In genomic region chrX:55007633-55008032, GRCh38 we compare ENCODE assay signal across 1 cellular context.
TF ChIP-seq lines count a peak whose summit lies in the region.

No MANE protein-coding gene starts in this region.

TF ChIP-seq in endothelial cell of umbilical vein, 7 proteins besides CTCF, POLR2A, EP300 and RAD21:
- TF ChIP-seq POLR2AphosphoS5 (IDR thresholded peaks at IDR 0.05; ENCODE audit: insufficient read depth, low read depth, low read length) (no peak), MAX (IDR thresholded peaks at IDR 0.05; ENCODE audit: insufficient read depth, insufficient read length) (no peak), GATA2 (IDR thresholded peaks at IDR 0.05; ENCODE audit: insufficient read depth, insufficient read length, low read depth, low read length) (no peak), EZH2 (IDR thresholded peaks at IDR 0.05; ENCODE audit: borderline replicate concordance, low read depth, low read length, severe bottlenecking) (no peak), JUN (IDR thresholded peaks at IDR 0.05; ENCODE audit: borderline replicate concordance, insufficient read depth, insufficient read length, low read depth) (no peak), FOS (IDR thresholded peaks at IDR 0.05; ENCODE audit: borderline replicate concordance, insufficient read depth, low read length) (no peak)
